Comparison of ENCODE assay signal across 8 cellular contexts in genomic region chr2:179049203-179049545, GRCh38. TPM values are rescaled to one million over a fixed set of nuclear protein-coding genes. Genes with fewer than 3 reads are reported as not detected.
DNase-seq lines count a peak whose midpoint lies in the region; ATAC-seq and TF ChIP-seq lines count a peak whose summit lies in the region.

No MANE protein-coding gene starts in this region.

- no peaks in the 10 kb centered on the region for H3K36me3 ChIP-seq in CD8-positive, alpha-beta memory T cell (ENCODE audit: insufficient read depth, low read length)

- CTCF ChIA-PET in CD8-positive, alpha-beta memory T cell (lab: Charles Lee): interaction anchor here (0.8 kb wide), 1 partner anchor 29 kb away, joined by 4 read pairs; no protein-coding TSS in a partner anchor

- peaks cover 30 to 61% (median 49%) of the 10 kb centered on the region in 3 donors for H3K4me1 Mint-ChIP-seq in CD8-positive, alpha-beta memory T cell
- peaks cover 16% of the 10 kb centered on the region for H3K4me1 Mint-ChIP-seq in endothelial cell (ENCODE audit: unreplicated experiment)

- DNase-seq in CD8-positive, alpha-beta memory T cell: peak in 2 of 5 donors; percentile 7 to 29
- DNase-seq in right cardiac atrium (no peak), kidney tubule cell (ENCODE audit: low spot score) (no peak), NCI-H526 treated with DMSO at 0.1 percent for 48 hours (lab: John Stamatoyannopoulos, UW) (no peak), activated gamma-delta T cell treated with Interleukin-2 at 50 U/mL for 16 hours (no peak), endothelial cell (ENCODE audit: low spot score) (no peak)

- intact Hi-C loops in right cardiac atrium (cut with DNase I): no loop called here

- 35% methylated on average over 4 of the region's 4 CpGs for WGBS in right cardiac atrium

- peak overlapping the region; percentile 62 for H3K4me3 ChIP-seq in CD8-positive, alpha-beta memory T cell (ENCODE audit: low read length)
- peak overlapping the region; percentile 54 for H3K4me3 ChIP-seq in right cardiac atrium (ENCODE audit: low read length)

- no peaks in the 10 kb centered on the region for H3K9me3 ChIP-seq in CD8-positive, alpha-beta memory T cell (ENCODE audit: low read length)
- no peaks in the 10 kb centered on the region for H3K9me3 ChIP-seq in right cardiac atrium (ENCODE audit: control insufficient read depth, low read length)

- H3K27me3 ChIP-seq in CD8-positive, alpha-beta memory T cell (ENCODE audit: insufficient read depth, low read length, poor library complexity, severe bottlenecking): no peaks in the 10 kb centered on the region
- H3K27me3 ChIP-seq in right cardiac atrium (ENCODE audit: control insufficient read depth, insufficient read depth): no peaks in the 10 kb centered on the region

- POLR2A ChIA-PET in CD8-positive, alpha-beta memory T cell (lab: Charles Lee): interaction anchor here (0.6 to 1.2 kb wide), 2 partner anchors 17 to 68 kb away, joined by 4 read pairs; no protein-coding TSS in a partner anchor

- peaks cover 0 to 3% (median 0%) of the 10 kb centered on the region in 3 donors for H3K36me3 Mint-ChIP-seq in CD8-positive, alpha-beta memory T cell
- H3K36me3 Mint-ChIP-seq in endothelial cell (ENCODE audit: low read depth, unreplicated experiment): no peaks in the 10 kb centered on the region

- H3K27ac ChIP-seq in CD8-positive, alpha-beta memory T cell (ENCODE audit: low read depth, low read length): no peak overlapping the region
- H3K27ac ChIP-seq in right cardiac atrium (ENCODE audit: low read length): peak overlapping the region; percentile 88

- peaks cover 0 to 1% of the 10 kb centered on the region in 2 donors for H3K27me3 Mint-ChIP-seq in CD8-positive, alpha-beta memory T cell
- H3K27me3 Mint-ChIP-seq in endothelial cell (ENCODE audit: unreplicated experiment): no peaks in the 10 kb centered on the region

- peak overlapping the region; percentile 82 to 92 (median 88) for H3K4me3 Mint-ChIP-seq in CD8-positive, alpha-beta memory T cell
- no peak overlapping the region for H3K4me3 Mint-ChIP-seq in endothelial cell (ENCODE audit: unreplicated experiment)

- TF ChIP-seq CTCF in endothelial cell (IDR thresholded peaks at IDR 0.05; ENCODE audit: unreplicated experiment): no peak

- peaks cover 24% of the 10 kb centered on the region for H3K4me1 ChIP-seq in CD8-positive, alpha-beta memory T cell (ENCODE audit: insufficient read depth, low read length)
- H3K4me1 ChIP-seq in right cardiac atrium (ENCODE audit: control insufficient read depth, insufficient read depth, low read length): peaks cover 4% of the 10 kb centered on the region

- H3K9me3 Mint-ChIP-seq in CD8-positive, alpha-beta memory T cell: peaks cover 0 to 6% (median 0%) of the 10 kb centered on the region in 5 donors
- no peaks in the 10 kb centered on the region for H3K9me3 Mint-ChIP-seq in endothelial cell (ENCODE audit: unreplicated experiment)

- peak; percentile 44 for ATAC-seq in GM21390 (IDR thresholded peaks at IDR 0.05; ENCODE audit: unreplicated experiment)
- peak; percentile 35 for ATAC-seq in HG03521 (IDR thresholded peaks at IDR 0.05; ENCODE audit: unreplicated experiment)
- ATAC-seq in right cardiac atrium: peak; percentile 34 to 59

- peak overlapping the region in 7 of 8 donors; percentile 4 to 85 (median 15) for H3K27ac Mint-ChIP-seq in CD8-positive, alpha-beta memory T cell
- no peak overlapping the region for H3K27ac Mint-ChIP-seq in endothelial cell (ENCODE audit: unreplicated experiment)

RNA-seq across cellular contexts. Expression of gene CCDC141, which starts 0.8 kb away (rescaled TPM):
- total RNA-seq in CD8-positive, alpha-beta memory T cell: 1 to 10 TPM; 1.6 to 2.1 TPM
- polyA plus RNA-seq in CD8-positive, alpha-beta memory T cell: 3.9 TPM
- total RNA-seq in right cardiac atrium (100 to 1,000 TPM in 1 of 4 donors, 10 to 100 TPM in 3; 67.5 to 128 (median 80.2) TPM), endothelial cell (ENCODE audit: unreplicated experiment) (0.67 TPM)
- polyA plus RNA-seq in right cardiac atrium: 18.1 TPM

Comparison
In these comparisons a context has a peak if more than half of its experiments do, and no peak if none do; other contexts are left out.
1. RNA of gene CCDC141, which starts 0.8 kb away (total RNA-seq): 67.5 to 128 TPM in right cardiac atrium; 1.6 to 2.1 TPM in CD8-positive, alpha-beta memory T cell and 0.67 TPM in endothelial cell (single experiment); every median in the first group is over 10 times any median in the second.
2. Peak in every context shown above with its lines, with median percentiles within 50 percentile points of each other: ATAC-seq.